ENCODE assay signal across 8 cellular contexts in genomic region chr4:15004701-15005301, GRCh38. TPM values are rescaled to one million over a fixed set of nuclear protein-coding genes. Genes with fewer than 3 reads are reported as not detected.
DNase-seq lines count a peak whose midpoint lies in the region; ATAC-seq, FAIRE-seq and TF ChIP-seq lines count a peak whose summit lies in the region.

No MANE protein-coding gene starts in this region.

- no peak for ATAC-seq in GM21786 (IDR thresholded peaks at IDR 0.05; ENCODE audit: unreplicated experiment)

- no peak for TF ChIP-seq EP300 in Ishikawa (IDR thresholded peaks at IDR 0.05; ENCODE audit: borderline replicate concordance)

- peak; percentile 21 for DNase-seq in GM12892 (ENCODE audit: insufficient read length)
- peak; percentile 12 for DNase-seq in activated CD4-positive, CD25-positive, alpha-beta regulatory T cell treated with anti-CD3 and anti-CD28 coated beads, Interleukin-2, amount 50 U/mL, for 16 hours (ENCODE audit: low read depth, low spot score)
- peak; percentile 42 for DNase-seq in cerebellum (ENCODE audit: low spot score)
- DNase-seq in kidney epithelial cell (ENCODE audit: low read depth): no peak
- peak; percentile 9 to 12 for DNase-seq in stimulated activated CD4-positive, alpha-beta T cell treated with anti-CD3 and anti-CD28 coated beads, Interleukin-15, amount 100 ng/mL, for 1 hour (ENCODE audit: low read depth in 1 of 2, low spot score in 1 of 2)
- no peak for DNase-seq in NCI-H2196 treated with DMSO at 0.1 percent for 48 hours (lab: John Stamatoyannopoulos, UW; ENCODE audit: unreplicated experiment)

- no peaks in the 10 kb centered on the region for H3K27me3 ChIP-seq in kidney epithelial cell (ENCODE audit: control insufficient read depth, insufficient read depth, low read length)

- no peaks in the 10 kb centered on the region for H3K36me3 ChIP-seq in kidney epithelial cell (ENCODE audit: control insufficient read depth, insufficient read depth, low read length)

- peak; percentile 57 for FAIRE-seq in GM12892 (lab: Jason Lieb, UNC)

- no peak; the same call in 1 of the 2 replicates for TF ChIP-seq POLR2A in GM12892 (IDR thresholded peaks at IDR 0.05; ENCODE audit: low read depth, low read length)

- TF ChIP-seq RAD21 in Ishikawa (IDR thresholded peaks at IDR 0.05; ENCODE audit: low read depth): no peak

- peak overlapping the region; percentile 95 for H3K4me3 ChIP-seq in kidney epithelial cell (ENCODE audit: low read depth, low read length)

- no peak for TF ChIP-seq CTCF in kidney epithelial cell (IDR thresholded peaks at IDR 0.05; ENCODE audit: insufficient read depth, low read length, poor library complexity, severe bottlenecking)

TF ChIP-seq in Ishikawa, 13 proteins besides CTCF, POLR2A, EP300 and RAD21:
- no peak for TF ChIP-seq USF1 (IDR thresholded peaks at IDR 0.05)
- TF ChIP-seq TAF1 (IDR thresholded peaks at IDR 0.05; ENCODE audit: low read depth): 0 out of 2 replicates have a peak, but pooled peaks have one; percentile 34

RNA-seq across cellular contexts. Expression of gene CPEB2, which starts 2.5 kb away (rescaled TPM):
- 5.5 TPM for polyA plus RNA-seq in GM12892 (2012; ENCODE audit: missing spikeins)
- total RNA-seq in cerebellum (24.3 TPM), kidney epithelial cell (13.0 and 13.4 TPM in 2 replicates)

Comparison
In these comparisons a context has a peak if more than half of its experiments do, and no peak if none do; other contexts are left out.
1. DNase-seq: peak in GM12892 (single experiment), activated CD4-positive, CD25-positive, alpha-beta regulatory T cell treated with anti-CD3 and anti-CD28 coated beads, Interleukin-2, amount 50 U/mL, for 16 hours (single experiment), cerebellum (single experiment) and stimulated activated CD4-positive, alpha-beta T cell treated with anti-CD3 and anti-CD28 coated beads, Interleukin-15, amount 100 ng/mL, for 1 hour (2 of 2); none in kidney epithelial cell (single experiment) and NCI-H2196 treated with DMSO at 0.1 percent for 48 hours (single experiment).